8 cellular contexts compared by ENCODE assay signal in genomic region chr1:224747578-224747977, GRCh38.
DNase-seq lines count a peak whose midpoint lies in the region; ATAC-seq and TF ChIP-seq lines count a peak whose summit lies in the region.
"Had no signal": no experiment of that assay in that cellular context is flagged by ENCODE, and none has a peak within 500 bp of the region (broad histone marks: within the 10 kb centered on the region; RNA-seq: fewer than 3 reads in every experiment).

No MANE protein-coding gene starts in this region.

- ATAC-seq in GM18907 (IDR thresholded peaks at IDR 0.05; ENCODE audit: unreplicated experiment) (peak; percentile 56), HG02610 (IDR thresholded peaks at IDR 0.05; ENCODE audit: unreplicated experiment) (peak; percentile 40)
- ATAC-seq: activated CD8-positive, alpha-beta memory T cell treated with anti-CD3 and anti-CD28 coated beads, Interleukin-2, amount 10 ng/mL, durations not matched to agents 7 days and 5 days had no signal

- TF ChIP-seq CTCF in adrenal gland (IDR thresholded peaks at IDR 0.05), result no peak

- DNase-seq in NCI-H2196 treated with DMSO at 0.1 percent for 48 hours (lab: John Stamatoyannopoulos, UW; ENCODE audit: unreplicated experiment) (peak; percentile 24), kidney glomerular epithelial cell (lab: John Stamatoyannopoulos, UW) (peak; percentile 17), NCI-H82 (lab: John Stamatoyannopoulos, UW) (no peak), adrenal gland (no peak), caudate nucleus (lab: John Stamatoyannopoulos, UW) (no peak)
- DNase-seq: activated CD8-positive, alpha-beta memory T cell treated with anti-CD3 and anti-CD28 coated beads, Interleukin-2, amount 10 ng/mL, durations not matched to agents 7 days and 5 days had no signal

- no peak for TF ChIP-seq POLR2A in adrenal gland (IDR thresholded peaks at IDR 0.05)

- intact Hi-C loops in adrenal gland (cut with DNase I), result no loop called here

- H3K4me1 ChIP-seq in adrenal gland (replicated peaks in 1 of 2), result no peaks in the 10 kb centered on the region

- no peaks in the 10 kb centered on the region for H3K36me3 ChIP-seq in adrenal gland (replicated peaks in 1 of 2)

- no peaks in the 10 kb centered on the region for H3K9me3 ChIP-seq in adrenal gland (replicated peaks in 1 of 3)

- no peak overlapping the region for H3K27ac ChIP-seq in adrenal gland
- no peak overlapping the region for H3K27ac ChIP-seq in caudate nucleus (ENCODE audit: low read depth, low read length)

- WGBS in adrenal gland, 4 donors, result 51 to 57% (median 53%) methylated on average over 4 of the region's 4 CpGs

- no peaks in the 10 kb centered on the region for H3K27me3 ChIP-seq in adrenal gland

- H3K4me3 ChIP-seq in adrenal gland, result no peak overlapping the region

Comparison
In these comparisons a context has a peak if more than half of its experiments do, and no peak if none do; other contexts are left out.
1. DNase-seq: peak in NCI-H2196 treated with DMSO at 0.1 percent for 48 hours (single experiment) and kidney glomerular epithelial cell (single experiment); none in NCI-H82 (single experiment), adrenal gland (0 of 7) and caudate nucleus (0 of 61).